ENCODE assay signal across 27 cellular contexts in the genomic region with DNA sequence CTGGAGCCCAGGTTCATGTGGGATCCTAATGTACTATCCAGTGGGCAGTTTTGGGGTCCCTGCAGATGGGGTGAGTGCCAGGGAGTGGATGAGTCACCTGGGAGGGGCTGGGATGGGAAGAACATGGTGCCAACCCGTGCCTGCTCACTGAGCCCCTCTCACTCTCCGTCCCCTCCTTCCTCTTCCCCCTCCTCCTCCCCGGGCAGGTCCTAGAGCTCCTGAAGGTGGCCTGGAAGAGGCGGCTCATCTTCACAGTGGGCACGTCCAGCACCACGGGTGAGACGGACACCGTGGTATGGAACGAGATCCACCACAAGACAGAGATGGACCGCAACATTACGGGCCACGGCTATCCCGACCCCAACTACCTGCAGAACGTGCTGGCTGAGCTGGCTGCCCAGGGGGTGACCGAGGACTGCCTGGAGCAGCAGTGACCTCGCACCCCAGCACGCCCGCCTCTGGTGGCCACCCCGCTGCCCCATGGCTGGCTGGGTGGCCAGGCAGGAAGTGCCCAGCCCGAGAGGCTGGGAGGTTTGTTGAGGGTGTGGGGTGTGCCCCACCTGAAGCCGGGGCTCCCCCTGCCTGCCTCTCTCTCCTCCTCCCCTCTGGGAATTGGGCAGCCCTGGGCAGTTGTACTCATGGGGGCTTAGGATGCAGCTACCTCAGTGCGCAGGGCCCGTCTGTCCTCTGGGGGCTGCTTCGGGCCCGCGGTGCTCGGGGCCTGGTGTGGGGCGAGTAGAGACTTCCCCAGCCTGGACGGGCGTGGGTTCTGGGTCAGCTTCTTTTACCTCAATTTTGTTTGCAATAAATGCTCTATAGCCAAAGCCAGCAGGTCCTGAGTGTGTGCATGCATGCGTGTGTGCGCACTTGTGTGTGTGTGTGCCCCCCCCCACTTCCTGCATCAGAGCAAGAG. TPM values are rescaled to one million over a fixed set of nuclear protein-coding genes. Genes with fewer than 3 reads are reported as not detected.
A peak's percentile ranks its signal among the peaks of the same experiment; 100 is the strongest.
DNase-seq lines count a peak whose midpoint lies in the region; ATAC-seq, FAIRE-seq and TF ChIP-seq lines count a peak whose summit lies in the region.
"Had no signal": no experiment of that assay in that cellular context is flagged by ENCODE, and none has a peak within 500 bp of the region (broad histone marks: within the 10 kb centered on the region; RNA-seq: fewer than 3 reads in every experiment).

No MANE protein-coding gene starts in this region.

- DNase-seq in activated T-cell treated with anti-CD3 and anti-CD28 coated beads, Interleukin-2, amount 50 U/mL, for 24 hours: peak; percentile 16
- no peak for DNase-seq in activated T-cell treated with anti-CD3 and anti-CD28 coated beads, Interleukin-2, amount 50 U/mL, for 4 hours
- DNase-seq in HEK293T (ENCODE audit: extremely low spot score): peak; percentile 3
- peak; percentile 61 for DNase-seq in kidney
- peak in 1 of 2 donors; percentile 40 for DNase-seq in stimulated activated effector memory CD8-positive, alpha-beta T cell treated with anti-CD3 and anti-CD28 coated beads, Interleukin-12 subunit alpha, Interleukin-12 subunit beta, amount 100 ng/mL, for 72 hours (ENCODE audit: low spot score in 2 of 2)
- DNase-seq in NCI-H526 treated with DMSO at 0.1 percent for 48 hours (lab: John Stamatoyannopoulos, UW): no peak
- no peak for DNase-seq in CD4-positive, alpha-beta T cell
- DNase-seq: activated CD4-positive, alpha-beta T cell treated with anti-CD3 and anti-CD28 coated beads for 36 hours; activated naive CD4-positive, alpha-beta T cell treated with Interleukin-2 at 50 U/mL for 16 hours; C1 segment of cervical spinal cord; central memory CD4-positive, alpha-beta T cell; DMS 273 treated with DMSO at 0.1 percent for 48 hours; effector CD8-positive, alpha-beta T cell; NCI-H1694; NCI-H2227 treated with DMSO at 0.1 percent for 48 hours; stimulated activated CD4-positive, alpha-beta T cell treated with anti-CD3 and anti-CD28 coated beads, Interleukin-15, amount 100 ng/mL, for 24 hours; transverse colon had no signal

- H3K27me3 ChIP-seq in CD4-positive, alpha-beta T cell (ENCODE audit: control insufficient read depth, insufficient read depth, low read length): no peaks in the 10 kb centered on the region
- H3K27me3 ChIP-seq: esophagus muscularis mucosa, right atrium auricular region, transverse colon had no signal

- ATAC-seq in activated T-cell treated with anti-CD3 and anti-CD28 coated beads, Interleukin-2, amount 50 U/mL, for 4 hours: no peak
- no peak for ATAC-seq in stimulated activated effector memory CD8-positive, alpha-beta T cell treated with anti-CD3 and anti-CD28 coated beads, Interleukin-12 subunit alpha, Interleukin-12 subunit beta, amount 100 ng/mL, for 72 hours
- ATAC-seq in HG03108 (IDR thresholded peaks at IDR 0.05; ENCODE audit: unreplicated experiment): no peak
- no peak for ATAC-seq in CD4-positive, alpha-beta T cell (ENCODE audit: poor library complexity)
- ATAC-seq: activated CD4-positive, alpha-beta T cell treated with anti-CD3 and anti-CD28 coated beads for 36 hours; GM12878; HCT116; stimulated activated memory B cell treated with anti-CD40 and anti-IgM and Interleukin-4, amounts not matched to agents 10 μg/mL and 1 μg/mL and 100 μg/mL, for 72 hours had no signal

- H3K36me3 Mint-ChIP-seq in activated T-cell treated with anti-CD3 and anti-CD28 coated beads, Interleukin-2, amount 50 U/mL, for 24 hours (ENCODE audit: low read depth): peaks cover 32% of the 10 kb centered on the region
- peaks cover 6% of the 10 kb centered on the region for H3K36me3 Mint-ChIP-seq in activated T-cell treated with anti-CD3 and anti-CD28 coated beads, Interleukin-2, amount 50 U/mL, for 4 hours (ENCODE audit: insufficient read depth)
- H3K36me3 Mint-ChIP-seq in stimulated activated effector memory CD8-positive, alpha-beta T cell treated with anti-CD3 and anti-CD28 coated beads, Interleukin-12 subunit alpha, Interleukin-12 subunit beta, amount 100 ng/mL, for 72 hours: peaks cover 9% of the 10 kb centered on the region
- peaks cover 25% of the 10 kb centered on the region for H3K36me3 Mint-ChIP-seq in CD4-positive, alpha-beta T cell (ENCODE audit: low read depth)

- no peaks in the 10 kb centered on the region for H3K9me3 ChIP-seq in kidney (ENCODE audit: control insufficient read depth in 1 of 2, low read length in 2 of 2)
- H3K9me3 ChIP-seq in CD4-positive, alpha-beta T cell (ENCODE audit: control insufficient read depth, low read length): no peaks in the 10 kb centered on the region
- H3K9me3 ChIP-seq: esophagus muscularis mucosa, right atrium auricular region, transverse colon had no signal

- no peak overlapping the region for H3K27ac Mint-ChIP-seq in activated T-cell treated with anti-CD3 and anti-CD28 coated beads, Interleukin-2, amount 50 U/mL, for 24 hours
- H3K27ac Mint-ChIP-seq in stimulated activated effector memory CD8-positive, alpha-beta T cell treated with anti-CD3 and anti-CD28 coated beads, Interleukin-12 subunit alpha, Interleukin-12 subunit beta, amount 100 ng/mL, for 72 hours: peak overlapping the region; percentile 74
- H3K27ac Mint-ChIP-seq in CD4-positive, alpha-beta T cell: no peak overlapping the region
- H3K27ac Mint-ChIP-seq: activated CD4-positive, alpha-beta T cell treated with anti-CD3 and anti-CD28 coated beads for 36 hours; IgD-negative memory B cell; stimulated activated memory B cell treated with anti-CD40 and anti-IgM and Interleukin-4, amounts not matched to agents 10 μg/mL and 1 μg/mL and 100 μg/mL, for 72 hours had no signal

- POLR2A ChIA-PET in HEK293T (lab: Yijun Ruan, JAX): interaction anchor here (1.4 kb wide), 1 partner anchor 10 kb away, joined by 3 read pairs; no protein-coding TSS in a partner anchor
- POLR2A ChIA-PET in CD4-positive, alpha-beta T cell (lab: Charles Lee): no interaction called here

- no peaks in the 10 kb centered on the region for H3K36me3 ChIP-seq in kidney (ENCODE audit: control insufficient read depth in 1 of 2, insufficient read depth in 2 of 2, low read length in 2 of 2)
- H3K36me3 ChIP-seq: right atrium auricular region had no signal

- H3K27me3 Mint-ChIP-seq in activated T-cell treated with anti-CD3 and anti-CD28 coated beads, Interleukin-2, amount 50 U/mL, for 24 hours: no peaks in the 10 kb centered on the region
- no peaks in the 10 kb centered on the region for H3K27me3 Mint-ChIP-seq in activated T-cell treated with anti-CD3 and anti-CD28 coated beads, Interleukin-2, amount 50 U/mL, for 4 hours (ENCODE audit: low read depth)
- no peaks in the 10 kb centered on the region for H3K27me3 Mint-ChIP-seq in CD4-positive, alpha-beta T cell
- H3K27me3 Mint-ChIP-seq: activated CD4-positive, alpha-beta T cell treated with anti-CD3 and anti-CD28 coated beads for 36 hours; IgD-negative memory B cell; stimulated activated memory B cell treated with anti-CD40 and anti-IgM and Interleukin-4, amounts not matched to agents 10 μg/mL and 1 μg/mL and 100 μg/mL, for 72 hours had no signal

- TF ChIP-seq CTCF in kidney (IDR thresholded peaks at IDR 0.05; ENCODE audit: borderline replicate concordance, extremely low read depth, insufficient read depth): no peak
- TF ChIP-seq CTCF in CD4-positive, alpha-beta T cell (IDR thresholded peaks at IDR 0.05): no peak

- H3K27ac ChIP-seq in kidney (ENCODE audit: low read depth in 2 of 2, low read length in 2 of 2): no peak overlapping the region
- H3K27ac ChIP-seq in CD4-positive, alpha-beta T cell (ENCODE audit: low read depth, low read length): no peak overlapping the region
- H3K27ac ChIP-seq: esophagus muscularis mucosa, right atrium auricular region, transverse colon had no signal

- no peaks in the 10 kb centered on the region for H3K4me1 Mint-ChIP-seq in activated T-cell treated with anti-CD3 and anti-CD28 coated beads, Interleukin-2, amount 50 U/mL, for 24 hours (ENCODE audit: low read depth)
- peaks cover 3% of the 10 kb centered on the region for H3K4me1 Mint-ChIP-seq in activated T-cell treated with anti-CD3 and anti-CD28 coated beads, Interleukin-2, amount 50 U/mL, for 4 hours (ENCODE audit: low read depth)
- no peaks in the 10 kb centered on the region for H3K4me1 Mint-ChIP-seq in stimulated activated effector memory CD8-positive, alpha-beta T cell treated with anti-CD3 and anti-CD28 coated beads, Interleukin-12 subunit alpha, Interleukin-12 subunit beta, amount 100 ng/mL, for 72 hours
- no peaks in the 10 kb centered on the region for H3K4me1 Mint-ChIP-seq in CD4-positive, alpha-beta T cell (ENCODE audit: low read depth)
- H3K4me1 Mint-ChIP-seq: activated CD4-positive, alpha-beta T cell treated with anti-CD3 and anti-CD28 coated beads for 36 hours; stimulated activated memory B cell treated with anti-CD40 and anti-IgM and Interleukin-4, amounts not matched to agents 10 μg/mL and 1 μg/mL and 100 μg/mL, for 72 hours had no signal

- H3K4me3 ChIP-seq in kidney (ENCODE audit: low read length in 2 of 2): no peak overlapping the region
- H3K4me3 ChIP-seq: esophagus muscularis mucosa, GM12878, right atrium auricular region, transverse colon had no signal

- no peaks in the 10 kb centered on the region for H3K4me1 ChIP-seq in kidney (ENCODE audit: control insufficient read depth in 1 of 2, insufficient read depth in 1 of 2, low read depth in 1 of 2, low read length in 2 of 2)
- H3K4me1 ChIP-seq: right atrium auricular region had no signal

- intact Hi-C loops in kidney (cut with DNase I): no loop called here
- intact Hi-C loops in CD4-positive, alpha-beta T cell (cut with DNase I, micrococcal nuclease): loop anchor here in 1 of 2 experiments (10.0 kb wide), 1 partner anchor 489 kb away; no protein-coding TSS in a partner anchor

- H3K4me3 Mint-ChIP-seq in activated T-cell treated with anti-CD3 and anti-CD28 coated beads, Interleukin-2, amount 50 U/mL, for 24 hours: no peak overlapping the region
- no peak overlapping the region for H3K4me3 Mint-ChIP-seq in activated T-cell treated with anti-CD3 and anti-CD28 coated beads, Interleukin-2, amount 50 U/mL, for 4 hours
- no peak overlapping the region for H3K4me3 Mint-ChIP-seq in stimulated activated effector memory CD8-positive, alpha-beta T cell treated with anti-CD3 and anti-CD28 coated beads, Interleukin-12 subunit alpha, Interleukin-12 subunit beta, amount 100 ng/mL, for 72 hours
- H3K4me3 Mint-ChIP-seq in CD4-positive, alpha-beta T cell: no peak overlapping the region
- H3K4me3 Mint-ChIP-seq: activated CD4-positive, alpha-beta T cell treated with anti-CD3 and anti-CD28 coated beads for 36 hours; stimulated activated memory B cell treated with anti-CD40 and anti-IgM and Interleukin-4, amounts not matched to agents 10 μg/mL and 1 μg/mL and 100 μg/mL, for 72 hours had no signal

- no peak overlapping the region for H3K9ac ChIP-seq in kidney (ENCODE audit: low read length in 2 of 2)

- CTCF ChIA-PET in HEK293T (lab: Yijun Ruan, JAX): no interaction called here
- CTCF ChIA-PET in CD4-positive, alpha-beta T cell (lab: Charles Lee): no interaction called here

- no peak for FAIRE-seq in kidney (lab: Jason Lieb, UNC)
- FAIRE-seq: G401.6, GM12878 had no signal

- no peaks in the 10 kb centered on the region for H3K9me3 Mint-ChIP-seq in activated T-cell treated with anti-CD3 and anti-CD28 coated beads, Interleukin-2, amount 50 U/mL, for 24 hours
- no peaks in the 10 kb centered on the region for H3K9me3 Mint-ChIP-seq in activated T-cell treated with anti-CD3 and anti-CD28 coated beads, Interleukin-2, amount 50 U/mL, for 4 hours
- H3K9me3 Mint-ChIP-seq in stimulated activated effector memory CD8-positive, alpha-beta T cell treated with anti-CD3 and anti-CD28 coated beads, Interleukin-12 subunit alpha, Interleukin-12 subunit beta, amount 100 ng/mL, for 72 hours: no peaks in the 10 kb centered on the region
- H3K9me3 Mint-ChIP-seq in CD4-positive, alpha-beta T cell: no peaks in the 10 kb centered on the region

RNA-seq across cellular contexts. Expression of gene UPK3B, which starts 4.9 kb away (rescaled TPM):
- 1 to 10 TPM in 1 of 3 donors, under 1 TPM in 2; 0.37 to 1.0 (median 0.40) TPM for total RNA-seq in activated T-cell treated with anti-CD3 and anti-CD28 coated beads, Interleukin-2, amount 50 U/mL, for 4 hours
- 1.9 TPM for total RNA-seq in kidney
- 0.15 TPM for polyA plus RNA-seq in kidney (ENCODE audit: insufficient read depth, low read depth, low replicate concordance)
- total RNA-seq in CD4-positive, alpha-beta T cell: 1 to 10 TPM; 1.3 to 2.6 TPM
- total RNA-seq: A673 had no signal
- polyA plus RNA-seq: IgD-negative memory B cell had no signal

RNA-seq across cellular contexts. Expression of gene SPDYE16, which starts 37.7 kb away (rescaled TPM):
- under 1 TPM in 1 of 3 donors, not detected in 2; 0.24 TPM for total RNA-seq in activated T-cell treated with anti-CD3 and anti-CD28 coated beads, Interleukin-2, amount 50 U/mL, for 4 hours
- total RNA-seq in kidney: 0.31 TPM
- polyA plus RNA-seq in kidney (ENCODE audit: insufficient read depth, low read depth, low replicate concordance): not detected
- under 1 TPM in 1 of 2 experiments, not detected in 1; 0.53 TPM for total RNA-seq in CD4-positive, alpha-beta T cell
- total RNA-seq: mucosa of gallbladder, right atrium auricular region, transverse colon had no signal

RNA-seq across cellular contexts. Expression of gene DTX2, which starts 43.9 kb away (rescaled TPM):
- total RNA-seq in activated T-cell treated with anti-CD3 and anti-CD28 coated beads, Interleukin-2, amount 50 U/mL, for 4 hours: 10 to 100 TPM; 17.7 to 25.7 (median 21.7) TPM
- 21.6 TPM for total RNA-seq in kidney
- 8.1 TPM for polyA plus RNA-seq in kidney (ENCODE audit: insufficient read depth, low read depth, low replicate concordance)
- 10 to 100 TPM; 18.2 to 19.2 TPM for total RNA-seq in CD4-positive, alpha-beta T cell

Comparison
In these comparisons a context has a peak if more than half of its experiments do, and no peak if none do; other contexts are left out.
1. DNase-seq: peak in activated T-cell treated with anti-CD3 and anti-CD28 coated beads, Interleukin-2, amount 50 U/mL, for 24 hours (single experiment), HEK293T (single experiment) and kidney (single experiment); none in activated T-cell treated with anti-CD3 and anti-CD28 coated beads, Interleukin-2, amount 50 U/mL, for 4 hours (single experiment), NCI-H526 treated with DMSO at 0.1 percent for 48 hours (single experiment) and CD4-positive, alpha-beta T cell (0 of 10).